Comparison of ENCODE assay signal across 10 cellular contexts in the genomic region with DNA sequence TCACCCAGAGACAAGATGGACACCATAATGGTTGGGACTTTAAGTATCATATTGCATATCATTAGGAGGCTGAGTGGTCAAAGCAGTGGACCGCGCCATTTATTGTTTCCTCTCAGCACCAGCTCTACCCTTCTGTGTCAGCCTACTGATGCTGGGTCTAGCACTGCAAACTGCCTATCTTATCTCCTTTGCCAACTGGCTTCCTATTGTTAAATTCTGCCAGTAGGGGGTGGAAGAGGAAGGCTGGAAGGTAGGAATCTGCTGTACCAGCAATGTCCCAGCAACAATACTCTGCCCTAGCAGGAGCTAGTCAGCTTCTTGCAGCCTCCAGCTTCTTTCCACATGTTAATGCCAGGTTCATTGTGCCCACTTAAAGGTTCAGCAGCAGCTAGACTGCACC.
DNase-seq lines count a peak whose midpoint lies in the region; ATAC-seq and TF ChIP-seq lines count a peak whose summit lies in the region.
"Had no signal": no experiment of that assay in that cellular context is flagged by ENCODE, and none has a peak within 500 bp of the region (broad histone marks: within the 10 kb centered on the region; RNA-seq: fewer than 3 reads in every experiment).

No MANE protein-coding gene starts in this region.

- peaks cover 10% of the 10 kb centered on the region for H3K4me1 Mint-ChIP-seq in endodermal cell

- no peaks in the 10 kb centered on the region for H3K27me3 Mint-ChIP-seq in endodermal cell (ENCODE audit: insufficient read depth)

- no peaks in the 10 kb centered on the region for H3F3A ChIP-seq in Loucy (ENCODE audit: low read depth)

- no peaks in the 10 kb centered on the region for H3K4me1 ChIP-seq in Loucy (ENCODE audit: insufficient read depth, low read length, poor library complexity, severe bottlenecking)
- H3K4me1 ChIP-seq in endodermal cell (ENCODE audit: control insufficient read depth, insufficient read depth, low read length): no peaks in the 10 kb centered on the region
- H3K4me1 ChIP-seq in upper lobe of right lung: no peaks in the 10 kb centered on the region
- no peaks in the 10 kb centered on the region for H3K4me1 ChIP-seq in ascending aorta
- H3K4me1 ChIP-seq: Caco-2 had no signal

- intact Hi-C loops in upper lobe of right lung (cut with DNase I) (no loop called here), ascending aorta (cut with DNase I) (no loop called here)

- no peaks in the 10 kb centered on the region for H3K36me3 Mint-ChIP-seq in endodermal cell (ENCODE audit: low read depth)

- H3K9me3 Mint-ChIP-seq in endodermal cell: no peaks in the 10 kb centered on the region

- WGBS in endodermal cell (ENCODE audit: insufficient coverage in 1 of 2, insufficient read length in 1 of 2), 2 experiments: 83 to 92% methylated on average over 2 of the region's 2 CpGs

- peak; percentile 65 for ATAC-seq in upper lobe of right lung

- no peak overlapping the region for H3K27ac Mint-ChIP-seq in endodermal cell

- H3K9ac ChIP-seq in Loucy (ENCODE audit: low read depth, low read length, poor library complexity, severe bottlenecking) (no peak overlapping the region), endodermal cell (ENCODE audit: extremely low read depth, low read length, poor library complexity, severe bottlenecking) (no peak overlapping the region)

- no peaks in the 10 kb centered on the region for H3K9me3 ChIP-seq in Loucy (ENCODE audit: insufficient read depth, low read depth, low read length)
- H3K9me3 ChIP-seq in endodermal cell (ENCODE audit: control insufficient read depth, low read length): no peaks in the 10 kb centered on the region
- H3K9me3 ChIP-seq in upper lobe of right lung: no peaks in the 10 kb centered on the region
- H3K9me3 ChIP-seq in ascending aorta: no peaks in the 10 kb centered on the region
- H3K9me3 ChIP-seq: Caco-2, tibial nerve had no signal

- no peaks in the 10 kb centered on the region for H4K20me1 ChIP-seq in Loucy (ENCODE audit: insufficient read depth, low read length, poor library complexity, severe bottlenecking)

- H3K36me3 ChIP-seq in Loucy (ENCODE audit: insufficient read depth, low read length): no peaks in the 10 kb centered on the region
- H3K36me3 ChIP-seq in endodermal cell (ENCODE audit: control insufficient read depth, insufficient read depth, low read length): no peaks in the 10 kb centered on the region
- H3K36me3 ChIP-seq in upper lobe of right lung: no peaks in the 10 kb centered on the region
- H3K36me3 ChIP-seq in ascending aorta: no peaks in the 10 kb centered on the region
- H3K36me3 ChIP-seq: tibial nerve had no signal

- peak; percentile 4 for DNase-seq in stimulated activated CD4-positive, alpha-beta T cell treated with anti-CD3 and anti-CD28 coated beads, Interleukin-15, amount 100 ng/mL, for 24 hours
- no peak for DNase-seq in stimulated activated CD4-positive, alpha-beta T cell treated with anti-CD3 and anti-CD28 coated beads, Interleukin-2, amount 100 ng/mL, for 24 hours
- DNase-seq in endodermal cell (peak; percentile 62), upper lobe of right lung (no peak), NCI-H1105 treated with DMSO at 0.1 percent for 48 hours (lab: John Stamatoyannopoulos, UW) (no peak), ascending aorta (ENCODE audit: low spot score in 2 of 2) (no peak)
- DNase-seq in activated effector memory CD4-positive, alpha-beta T cell treated with anti-CD3 and anti-CD28 coated beads, Interleukin-2, amount 50 U/mL, for 16 hours: no peak

- H3K79me2 ChIP-seq in Loucy (ENCODE audit: insufficient read depth, low read length): no peaks in the 10 kb centered on the region

- no peak overlapping the region for H2AFZ ChIP-seq in Loucy (ENCODE audit: low read length)

- no peaks in the 10 kb centered on the region for H3K27me3 ChIP-seq in Loucy (ENCODE audit: insufficient read depth, low read length, poor library complexity, severe bottlenecking)
- no peaks in the 10 kb centered on the region for H3K27me3 ChIP-seq in endodermal cell (ENCODE audit: control insufficient read depth, insufficient read depth, low read length, poor library complexity, severe bottlenecking)
- H3K27me3 ChIP-seq in upper lobe of right lung: no peaks in the 10 kb centered on the region
- no peaks in the 10 kb centered on the region for H3K27me3 ChIP-seq in ascending aorta
- H3K27me3 ChIP-seq: tibial nerve had no signal

- H3K4me3 ChIP-seq in Loucy (ENCODE audit: low read length, poor library complexity, severe bottlenecking): no peak overlapping the region
- H3K4me3 ChIP-seq in endodermal cell (ENCODE audit: low read length): no peak overlapping the region
- no peak overlapping the region for H3K4me3 ChIP-seq in upper lobe of right lung
- no peak overlapping the region for H3K4me3 ChIP-seq in ascending aorta
- H3K4me3 ChIP-seq: tibial nerve had no signal

- TF ChIP-seq CTCF in Loucy (conservative IDR thresholded peaks at IDR 0.05; ENCODE audit: low read length) (peak; percentile 53), endodermal cell (conservative IDR thresholded peaks at IDR 0.05) (peak; percentile 69), upper lobe of right lung (IDR thresholded peaks at IDR 0.05) (peak; percentile 27), ascending aorta (IDR thresholded peaks at IDR 0.05) (no peak)

- H3K4me3 Mint-ChIP-seq in endodermal cell: no peak overlapping the region

- H3K4me2 ChIP-seq in Loucy (ENCODE audit: low read depth, low read length, poor library complexity, severe bottlenecking): no peak overlapping the region

- H3K27ac ChIP-seq in endodermal cell (ENCODE audit: low read depth, low read length): no peak overlapping the region
- H3K27ac ChIP-seq in upper lobe of right lung: no peak overlapping the region
- no peak overlapping the region for H3K27ac ChIP-seq in ascending aorta
- H3K27ac ChIP-seq: tibial nerve had no signal

- H3K9me2 ChIP-seq in Loucy (replicated peaks; ENCODE audit: low read depth, low read length): no peaks in the 10 kb centered on the region

Comparison
In these comparisons a context has a peak if more than half of its experiments do, and no peak if none do; other contexts are left out.
1. DNase-seq: peak in stimulated activated CD4-positive, alpha-beta T cell treated with anti-CD3 and anti-CD28 coated beads, Interleukin-15, amount 100 ng/mL, for 24 hours (single experiment) and endodermal cell (single experiment); none in stimulated activated CD4-positive, alpha-beta T cell treated with anti-CD3 and anti-CD28 coated beads, Interleukin-2, amount 100 ng/mL, for 24 hours (0 of 2), upper lobe of right lung (single experiment), activated effector memory CD4-positive, alpha-beta T cell treated with anti-CD3 and anti-CD28 coated beads, Interleukin-2, amount 50 U/mL, for 16 hours (single experiment), NCI-H1105 treated with DMSO at 0.1 percent for 48 hours (single experiment) and ascending aorta (0 of 2).
2. CTCF ChIP-seq: peak in Loucy (single experiment), endodermal cell (single experiment) and upper lobe of right lung (single experiment); none in ascending aorta (0 of 3).